In the genomic region with DNA sequence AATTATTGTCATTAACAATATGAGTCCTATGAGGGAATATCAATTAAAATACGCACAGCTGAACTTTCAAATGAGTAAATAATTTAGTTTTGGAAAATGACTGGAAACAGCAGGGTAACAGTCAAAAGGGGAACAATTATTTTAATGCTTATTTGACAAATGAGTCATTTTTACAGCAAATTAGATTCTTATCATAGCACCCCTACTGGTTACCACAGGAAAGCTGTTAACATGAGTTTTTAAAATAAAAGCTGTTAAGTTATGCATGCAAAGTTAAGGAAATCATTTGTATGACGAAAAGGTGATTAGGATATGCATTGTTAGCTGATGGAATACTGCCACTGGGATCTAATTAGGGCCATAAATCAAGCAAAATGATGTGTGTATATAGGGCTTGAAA, we compare ENCODE assay signal across 1 cellular context.
TF ChIP-seq lines count a peak whose summit lies in the region.

No MANE protein-coding gene starts in this region.

TF ChIP-seq in A549, 52 proteins besides CTCF, POLR2A, EP300 and RAD21 (continued from another document):
- TF ChIP-seq, protein P1, sequence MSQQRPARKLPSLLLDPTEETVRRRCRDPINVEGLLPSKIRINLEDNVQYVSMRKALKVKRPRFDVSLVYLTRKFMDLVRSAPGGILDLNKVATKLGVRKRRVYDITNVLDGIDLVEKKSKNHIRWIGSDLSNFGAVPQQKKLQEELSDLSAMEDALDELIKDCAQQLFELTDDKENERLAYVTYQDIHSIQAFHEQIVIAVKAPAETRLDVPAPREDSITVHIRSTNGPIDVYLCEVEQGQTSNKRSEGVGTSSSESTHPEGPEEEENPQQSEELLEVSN (IDR thresholded peaks at IDR 0.05; ENCODE audit: borderline replicate concordance, low read depth), result no peak
- no peak for TF ChIP-seq MAZ (IDR thresholded peaks at IDR 0.05; ENCODE audit: borderline replicate concordance, low read depth, low read length)
- TF ChIP-seq RARB (CRISPR knock-in tag; IDR thresholded peaks at IDR 0.05), result no peak
